9 cellular contexts compared by ENCODE assay signal in genomic region chr11:34068098-34068497, GRCh38. TPM values are rescaled to one million over a fixed set of nuclear protein-coding genes. Genes with fewer than 3 reads are reported as not detected.
DNase-seq lines count a peak whose midpoint lies in the region; ATAC-seq and TF ChIP-seq lines count a peak whose summit lies in the region.
"Had no signal": no experiment of that assay in that cellular context is flagged by ENCODE, and none has a peak within 500 bp of the region (broad histone marks: within the 10 kb centered on the region; RNA-seq: fewer than 3 reads in every experiment).

No MANE protein-coding gene starts in this region.

- H3K36me3 Mint-ChIP-seq in activated T-cell treated with anti-CD3 and anti-CD28 coated beads, Interleukin-2, amount 50 U/mL, for 72 hours (ENCODE audit: insufficient read depth in 2 of 2): peaks cover 0 to 12% of the 10 kb centered on the region in 2 donors
- H3K36me3 Mint-ChIP-seq in stimulated activated memory B cell treated with anti-CD40 and anti-IgM and Interleukin-4, amounts not matched to agents 10 μg/mL and 1 μg/mL and 100 μg/mL, for 72 hours: peaks cover 7% of the 10 kb centered on the region

- H3K9ac ChIP-seq in SK-N-SH: no peak overlapping the region

- peak overlapping the region; percentile 22; the same call in 1 of the 2 replicates for H3K4me2 ChIP-seq in SK-N-SH

- H3F3A ChIP-seq in SK-N-SH (replicated peaks; ENCODE audit: insufficient read depth): peaks cover 13% of the 10 kb centered on the region

- peaks cover 70% of the 10 kb centered on the region for H3K4me1 Mint-ChIP-seq in activated T-cell treated with anti-CD3 and anti-CD28 coated beads, Interleukin-2, amount 50 U/mL, for 72 hours (ENCODE audit: low read depth)
- H3K4me1 Mint-ChIP-seq in stimulated activated memory B cell treated with anti-CD40 and anti-IgM and Interleukin-4, amounts not matched to agents 10 μg/mL and 1 μg/mL and 100 μg/mL, for 72 hours: peaks cover 46% of the 10 kb centered on the region

- H3K4me3 ChIP-seq in SK-N-SH (ENCODE audit: low read depth in 2 of 2, low read length in 1 of 2): no peak overlapping the region
- H3K4me3 ChIP-seq in Peyer's patch: no peak overlapping the region

- H3K9me3 ChIP-seq in SK-N-SH: no peaks in the 10 kb centered on the region
- no peaks in the 10 kb centered on the region for H3K9me3 ChIP-seq in Peyer's patch

- no peaks in the 10 kb centered on the region for H3K27me3 Mint-ChIP-seq in activated T-cell treated with anti-CD3 and anti-CD28 coated beads, Interleukin-2, amount 50 U/mL, for 72 hours (ENCODE audit: low read depth)
- no peaks in the 10 kb centered on the region for H3K27me3 Mint-ChIP-seq in stimulated activated memory B cell treated with anti-CD40 and anti-IgM and Interleukin-4, amounts not matched to agents 10 μg/mL and 1 μg/mL and 100 μg/mL, for 72 hours

- H3K27ac ChIP-seq in SK-N-SH (ENCODE audit: low read depth in 2 of 2, low read length in 1 of 2) (peak overlapping the region in 1 of 2 experiments; percentile 33; a peak in 1 of 4 replicates), Peyer's patch (peak overlapping the region in 1 of 4 donors; percentile 54)

- 72% methylated on average over 2 of the region's 2 CpGs for WGBS in SK-N-SH (ENCODE audit: low lambda C conversion rate)

- TF ChIP-seq CTCF in SK-N-SH (IDR thresholded peaks at IDR 0.05) (no peak), Peyer's patch (IDR thresholded peaks at IDR 0.05) (no peak)

- H3K9me2 ChIP-seq in SK-N-SH: no peaks in the 10 kb centered on the region; the same call in 1 of the 2 replicates

- H3K27ac Mint-ChIP-seq in activated T-cell treated with anti-CD3 and anti-CD28 coated beads, Interleukin-2, amount 50 U/mL, for 72 hours: peak overlapping the region; percentile 12
- peak overlapping the region; percentile 77 for H3K27ac Mint-ChIP-seq in stimulated activated memory B cell treated with anti-CD40 and anti-IgM and Interleukin-4, amounts not matched to agents 10 μg/mL and 1 μg/mL and 100 μg/mL, for 72 hours

- H2AFZ ChIP-seq in SK-N-SH (ENCODE audit: low read depth): no peak overlapping the region

- peaks cover 100% of the 10 kb centered on the region for H3K79me2 ChIP-seq in SK-N-SH (ENCODE audit: insufficient read depth)

- POLR2A ChIA-PET in SK-N-SH (lab: Yijun Ruan, JAX): no interaction called here

- no peak for DNase-seq in activated T-cell treated with anti-CD3 and anti-CD28 coated beads, Interleukin-2, amount 50 U/mL, for 72 hours
- DNase-seq in activated T-cell treated with anti-CD3 and anti-CD28 coated beads, Interleukin-2, amount 50 U/mL, for 48 hours: no peak
- DNase-seq in SK-N-SH (no peak), foreskin melanocyte (peak; percentile 33), Peyer's patch (no peak), GM19238 (ENCODE audit: insufficient read length, low spot score) (no peak), COLO668 (lab: John Stamatoyannopoulos, UW; ENCODE audit: unreplicated experiment) (no peak)

- H3K9me3 Mint-ChIP-seq in activated T-cell treated with anti-CD3 and anti-CD28 coated beads, Interleukin-2, amount 50 U/mL, for 72 hours: no peaks in the 10 kb centered on the region
- H3K9me3 Mint-ChIP-seq in stimulated activated memory B cell treated with anti-CD40 and anti-IgM and Interleukin-4, amounts not matched to agents 10 μg/mL and 1 μg/mL and 100 μg/mL, for 72 hours: no peaks in the 10 kb centered on the region
- H3K9me3 Mint-ChIP-seq: CD14-positive monocyte had no signal

- TF ChIP-seq RAD21 in SK-N-SH (IDR thresholded peaks at IDR 0.05; ENCODE audit: low read length): no peak

- H3K4me1 ChIP-seq in SK-N-SH (ENCODE audit: control insufficient read depth in 1 of 2, insufficient read depth in 2 of 2, low read depth in 1 of 2, low read length in 1 of 2) (peaks cover 0 to 75% of the 10 kb centered on the region in 2 experiments), Peyer's patch (peaks cover 0 to 29% (median 7%) of the 10 kb centered on the region in 4 donors)

- peaks cover 100% of the 10 kb centered on the region for H4K20me1 ChIP-seq in SK-N-SH (ENCODE audit: insufficient read depth)

- H3K4me3 Mint-ChIP-seq in activated T-cell treated with anti-CD3 and anti-CD28 coated beads, Interleukin-2, amount 50 U/mL, for 72 hours: no peak overlapping the region
- no peak overlapping the region for H3K4me3 Mint-ChIP-seq in stimulated activated memory B cell treated with anti-CD40 and anti-IgM and Interleukin-4, amounts not matched to agents 10 μg/mL and 1 μg/mL and 100 μg/mL, for 72 hours
- H3K4me3 Mint-ChIP-seq: CD14-positive monocyte had no signal

- no peak for TF ChIP-seq POLR2A in Peyer's patch (IDR thresholded peaks at IDR 0.05)

- CTCF ChIA-PET in SK-N-SH (lab: Yijun Ruan, JAX): no interaction called here

- H3K36me3 ChIP-seq in SK-N-SH (replicated peaks in 1 of 2; ENCODE audit: control insufficient read depth in 1 of 2, insufficient read depth in 2 of 2, low read length in 1 of 2) (peaks cover 30 to 45% of the 10 kb centered on the region in 2 experiments), Peyer's patch (peaks cover 0 to 25% (median 0%) of the 10 kb centered on the region in 3 donors)

- no peak for TF ChIP-seq EP300 in SK-N-SH (IDR thresholded peaks at IDR 0.05; ENCODE audit: borderline replicate concordance in 1 of 2, low read depth in 1 of 2, low read length in 1 of 2)

- no peaks in the 10 kb centered on the region for H3K27me3 ChIP-seq in SK-N-SH (ENCODE audit: insufficient read depth)
- no peaks in the 10 kb centered on the region for H3K27me3 ChIP-seq in Peyer's patch

- peak in 1 of 2 donors; percentile 49 for ATAC-seq in activated T-cell treated with anti-CD3 and anti-CD28 coated beads, Interleukin-2, amount 50 U/mL, for 72 hours (replicated peaks in 1 of 2)
- peak; percentile 59 for ATAC-seq in stimulated activated memory B cell treated with anti-CD40 and anti-IgM and Interleukin-4, amounts not matched to agents 10 μg/mL and 1 μg/mL and 100 μg/mL, for 72 hours

TF ChIP-seq in SK-N-SH, 30 proteins besides CTCF, POLR2A, EP300 and RAD21:
- TF ChIP-seq PBX3 (IDR thresholded peaks at IDR 0.05) (0 out of 2 replicates have a peak, but pooled peaks have one; percentile 16), SIN3A (IDR thresholded peaks at IDR 0.05; ENCODE audit: borderline replicate concordance, low read depth, low read length) (no peak), NFIC (IDR thresholded peaks at IDR 0.05; ENCODE audit: borderline replicate concordance) (no peak), JUND (IDR thresholded peaks at IDR 0.05) (no peak), FOSL2 (IDR thresholded peaks at IDR 0.05; ENCODE audit: borderline replicate concordance, low read depth) (peak; percentile 26; the same call in 1 of the 2 replicates), TCF12 (IDR thresholded peaks at IDR 0.05) (no peak), GATA2 (CRISPR knock-in tag; IDR thresholded peaks at IDR 0.05) (no peak), FOXJ3 (CRISPR knock-in tag; IDR thresholded peaks at IDR 0.05) (no peak), USF2 (IDR thresholded peaks at IDR 0.05; ENCODE audit: borderline replicate concordance, low read depth, low read length) (no peak), MXI1 (IDR thresholded peaks at IDR 0.05; ENCODE audit: low read depth, low read length) (no peak), RXRA (IDR thresholded peaks at IDR 0.05; ENCODE audit: borderline replicate concordance, low read depth) (no peak), ELF1 (IDR thresholded peaks at IDR 0.05) (no peak), TAF1 (IDR thresholded peaks at IDR 0.05; ENCODE audit: borderline replicate concordance, low read depth, low read length) (no peak), GABPA (IDR thresholded peaks at IDR 0.05; ENCODE audit: low read depth) (no peak), RFX5 (IDR thresholded peaks at IDR 0.05; ENCODE audit: low read length) (no peak), FOXM1 (IDR thresholded peaks at IDR 0.05; ENCODE audit: low read depth) (no peak), MEF2A (IDR thresholded peaks at IDR 0.05; ENCODE audit: borderline replicate concordance, low read depth) (no peak)

RNA-seq across cellular contexts. Expression of gene CAPRIN1, which starts 16.6 kb away (rescaled TPM):
- 100 to 1,000 TPM; 170 to 190 TPM for total RNA-seq in activated T-cell treated with anti-CD3 and anti-CD28 coated beads, Interleukin-2, amount 50 U/mL, for 72 hours
- polyA plus RNA-seq in SK-N-SH (2012; rRNA removed): 67.1 and 93.4 TPM in 2 replicates
- polyA plus RNA-seq in SK-N-SH (2012; cell fraction: cytosol; rRNA removed): 90.0 and 90.5 TPM in 2 replicates
- 54.2 and 85.1 TPM in 2 replicates for polyA plus RNA-seq in SK-N-SH (2012; cell fraction: nucleus; rRNA removed)
- total RNA-seq in Peyer's patch: 100 to 1,000 TPM; 107 to 158 (median 142) TPM

RNA-seq across cellular contexts. Expression of gene NAT10, which starts 37.3 kb away (rescaled TPM):
- total RNA-seq in activated T-cell treated with anti-CD3 and anti-CD28 coated beads, Interleukin-2, amount 50 U/mL, for 72 hours: 10 to 100 TPM; 64.4 to 77.0 TPM
- 31.0 and 38.4 TPM in 2 replicates for polyA plus RNA-seq in SK-N-SH (2012; rRNA removed)
- polyA plus RNA-seq in SK-N-SH (2012; cell fraction: cytosol; rRNA removed): 20.5 and 21.8 TPM in 2 replicates
- polyA plus RNA-seq in SK-N-SH (2012; cell fraction: nucleus; rRNA removed): 66.1 and 70.6 TPM in 2 replicates
- 10 to 100 TPM; 13.3 to 56.9 (median 24.2) TPM for total RNA-seq in Peyer's patch
